Comparison of ENCODE assay signal across 16 cellular contexts in genomic region chr4:186569533-186570192, GRCh38. TPM values are rescaled to one million over a fixed set of nuclear protein-coding genes. Genes with fewer than 3 reads are reported as not detected.
DNase-seq lines count a peak whose midpoint lies in the region; ATAC-seq, FAIRE-seq and TF ChIP-seq lines count a peak whose summit lies in the region.
"Had no signal": no experiment of that assay in that cellular context is flagged by ENCODE, and none has a peak within 500 bp of the region (broad histone marks: within the 10 kb centered on the region; RNA-seq: fewer than 3 reads in every experiment).

No MANE protein-coding gene starts in this region.

- no peaks in the 10 kb centered on the region; the same call in 1 of the 2 replicates for H3K36me3 ChIP-seq in BJ (ENCODE audit: control insufficient read depth, insufficient read depth, low read length)
- no peaks in the 10 kb centered on the region for H3K36me3 ChIP-seq in astrocyte (ENCODE audit: insufficient read depth, low read length)
- no peaks in the 10 kb centered on the region for H3K36me3 ChIP-seq in hepatocyte (replicated peaks; ENCODE audit: insufficient read depth, low read depth)
- H3K36me3 ChIP-seq in rectal smooth muscle tissue (ENCODE audit: control insufficient read depth, insufficient read depth, low read length) = no peaks in the 10 kb centered on the region
- H3K36me3 ChIP-seq: prostate gland had no signal

- no peaks in the 10 kb centered on the region for H3K9me2 ChIP-seq in hepatocyte (replicated peaks; ENCODE audit: insufficient read depth)

- H3K27ac ChIP-seq in astrocyte (ENCODE audit: low read depth, low read length) (no peak overlapping the region), hepatocyte (no peak overlapping the region), rectal smooth muscle tissue (ENCODE audit: low read depth, low read length) (no peak overlapping the region)
- H3K27ac ChIP-seq: prostate gland had no signal

- H3K9me3 ChIP-seq in astrocyte (ENCODE audit: insufficient read depth, low read depth, low read length) (no peaks in the 10 kb centered on the region), hepatocyte (ENCODE audit: low read depth) (no peaks in the 10 kb centered on the region)
- H3K9me3 ChIP-seq: prostate gland had no signal

- H3K9ac ChIP-seq in astrocyte (ENCODE audit: low read length) (peak overlapping the region; percentile 38), rectal smooth muscle tissue (ENCODE audit: low read length) (no peak overlapping the region)

- TF ChIP-seq CTCF in BJ (IDR thresholded peaks at IDR 0.05; ENCODE audit: insufficient read depth, low read depth, low read length) (no peak), astrocyte (IDR thresholded peaks at IDR 0.05; ENCODE audit: insufficient read depth, low read depth, low read length) (no peak), hepatocyte (IDR thresholded peaks at IDR 0.05; ENCODE audit: poor library complexity) (no peak)

- 90% methylated on average over 10 of the region's 10 CpGs for whole genome bisulfite sequencing in hepatocyte (ENCODE audit: low lambda C conversion rate, missing lambda C conversion rate)

- H2AFZ ChIP-seq in astrocyte (ENCODE audit: low read depth, low read length) = no peak overlapping the region
- no peak overlapping the region for H2AFZ ChIP-seq in hepatocyte

- DNase-seq in BJ (ENCODE audit: low read depth) (no peak), astrocyte (ENCODE audit: low read depth) (no peak), hepatocyte (ENCODE audit: low spot score) (no peak)
- DNase-seq in activated naive CD4-positive, alpha-beta T cell treated with anti-CD3 and anti-CD28 coated beads, Interleukin-2, amount 50 U/mL, for 72 hours (ENCODE audit: low spot score in 2 of 2) = no peak
- no peak for DNase-seq in activated T-cell treated with anti-CD3 and anti-CD28 coated beads, Interleukin-2, amount 50 U/mL, for 24 hours
- DNase-seq: activated CD4-positive, alpha-beta T cell treated with anti-CD3 and anti-CD28 coated beads for 48 hours; midbrain; Right ventricle myocardium superior had no signal

- H3K79me2 ChIP-seq in astrocyte (ENCODE audit: insufficient read depth, low read length) (no peaks in the 10 kb centered on the region), hepatocyte (no peaks in the 10 kb centered on the region)

- CTCF ChIA-PET in BJ (lab: Yijun Ruan, JAX) = interaction anchor here (0.6 to 2.5 kb wide), 4 partner anchors 18 to 1223 kb away, joined by 3 to 8 read pairs (median 4); no protein-coding TSS in a partner anchor

- peaks cover 2% of the 10 kb centered on the region for H3K36me3 Mint-ChIP-seq in astrocyte (ENCODE audit: low read depth, unreplicated experiment)
- H3K36me3 Mint-ChIP-seq in activated naive CD4-positive, alpha-beta T cell treated with anti-CD3 and anti-CD28 coated beads, Interleukin-2, amount 50 U/mL, for 72 hours = no peaks in the 10 kb centered on the region
- H3K36me3 Mint-ChIP-seq in activated T-cell treated with anti-CD3 and anti-CD28 coated beads, Interleukin-2, amount 50 U/mL, for 24 hours (ENCODE audit: low read depth) = no peaks in the 10 kb centered on the region
- H3K36me3 Mint-ChIP-seq: stimulated activated memory B cell treated with anti-CD40 and anti-IgM and Interleukin-4, amounts not matched to agents 10 μg/mL and 1 μg/mL and 100 μg/mL, for 72 hours had no signal

- FAIRE-seq in astrocyte (lab: Jason Lieb, UNC) = no peak

- H3K9me3 Mint-ChIP-seq in astrocyte (ENCODE audit: unreplicated experiment) = no peaks in the 10 kb centered on the region
- H3K9me3 Mint-ChIP-seq in activated naive CD4-positive, alpha-beta T cell treated with anti-CD3 and anti-CD28 coated beads, Interleukin-2, amount 50 U/mL, for 72 hours = peaks cover 0 to 4% of the 10 kb centered on the region in 2 donors
- H3K9me3 Mint-ChIP-seq in activated T-cell treated with anti-CD3 and anti-CD28 coated beads, Interleukin-2, amount 50 U/mL, for 24 hours = no peaks in the 10 kb centered on the region
- H3K9me3 Mint-ChIP-seq: dendritic cell treated with granulocyte-macrophage colony-stimulating factor and Interleukin-4, amounts not matched to agents 40 ng/mL and 50 ng/mL, for 4 days; stimulated activated memory B cell treated with anti-CD40 and anti-IgM and Interleukin-4, amounts not matched to agents 10 μg/mL and 1 μg/mL and 100 μg/mL, for 72 hours; T-helper 2 cell treated with Interferon-gamma antibody and Interleukin-4, amounts not matched to agents 5 μg/mL and 100 μg/mL, for 36 hours had no signal

- no peaks in the 10 kb centered on the region for H3K27me3 Mint-ChIP-seq in astrocyte (ENCODE audit: low read depth, unreplicated experiment)
- H3K27me3 Mint-ChIP-seq in activated T-cell treated with anti-CD3 and anti-CD28 coated beads, Interleukin-2, amount 50 U/mL, for 24 hours = peaks cover 2% of the 10 kb centered on the region
- H3K27me3 Mint-ChIP-seq: dendritic cell treated with granulocyte-macrophage colony-stimulating factor and Interleukin-4, amounts not matched to agents 40 ng/mL and 50 ng/mL, for 4 days; stimulated activated memory B cell treated with anti-CD40 and anti-IgM and Interleukin-4, amounts not matched to agents 10 μg/mL and 1 μg/mL and 100 μg/mL, for 72 hours had no signal

- H3K4me2 ChIP-seq in astrocyte (ENCODE audit: low read length) = peak overlapping the region; percentile 67
- peak overlapping the region; percentile 64 for H3K4me2 ChIP-seq in hepatocyte

- POLR2A ChIA-PET in BJ (lab: Charles Lee) = interaction anchor here (0.6 kb wide), 1 partner anchor 19 kb away, joined by 3 read pairs; no protein-coding TSS in a partner anchor

- H3K27ac Mint-ChIP-seq in astrocyte (ENCODE audit: unreplicated experiment) = peak overlapping the region; percentile 19
- H3K27ac Mint-ChIP-seq in activated naive CD4-positive, alpha-beta T cell treated with anti-CD3 and anti-CD28 coated beads, Interleukin-2, amount 50 U/mL, for 72 hours = no peak overlapping the region
- no peak overlapping the region for H3K27ac Mint-ChIP-seq in activated T-cell treated with anti-CD3 and anti-CD28 coated beads, Interleukin-2, amount 50 U/mL, for 24 hours
- H3K27ac Mint-ChIP-seq: dendritic cell treated with granulocyte-macrophage colony-stimulating factor and Interleukin-4, amounts not matched to agents 40 ng/mL and 50 ng/mL, for 4 days; stimulated activated memory B cell treated with anti-CD40 and anti-IgM and Interleukin-4, amounts not matched to agents 10 μg/mL and 1 μg/mL and 100 μg/mL, for 72 hours; T-helper 2 cell treated with Interferon-gamma antibody and Interleukin-4, amounts not matched to agents 5 μg/mL and 100 μg/mL, for 36 hours had no signal

- H4K20me1 ChIP-seq in astrocyte (ENCODE audit: insufficient read depth, low read length) (no peaks in the 10 kb centered on the region), hepatocyte (ENCODE audit: insufficient read depth, poor library complexity, severe bottlenecking) (no peaks in the 10 kb centered on the region)

- no peak overlapping the region for H3K4me3 Mint-ChIP-seq in astrocyte (ENCODE audit: unreplicated experiment)
- no peak overlapping the region for H3K4me3 Mint-ChIP-seq in activated T-cell treated with anti-CD3 and anti-CD28 coated beads, Interleukin-2, amount 50 U/mL, for 24 hours
- H3K4me3 Mint-ChIP-seq: dendritic cell treated with granulocyte-macrophage colony-stimulating factor and Interleukin-4, amounts not matched to agents 40 ng/mL and 50 ng/mL, for 4 days; stimulated activated memory B cell treated with anti-CD40 and anti-IgM and Interleukin-4, amounts not matched to agents 10 μg/mL and 1 μg/mL and 100 μg/mL, for 72 hours; T-helper 2 cell treated with Interferon-gamma antibody and Interleukin-4, amounts not matched to agents 5 μg/mL and 100 μg/mL, for 36 hours had no signal

- H3K4me3 ChIP-seq in BJ (ENCODE audit: low read depth, low read length) (peak overlapping the region; percentile 19; the same call in 1 of the 2 replicates), astrocyte (ENCODE audit: insufficient read depth, low read depth, low read length) (no peak overlapping the region), hepatocyte (no peak overlapping the region), rectal smooth muscle tissue (ENCODE audit: low read length) (peak overlapping the region; percentile 16)
- H3K4me3 ChIP-seq: prostate gland had no signal

- H3K4me1 ChIP-seq in astrocyte (ENCODE audit: insufficient read depth, low read length) (no peaks in the 10 kb centered on the region), hepatocyte (ENCODE audit: insufficient read depth) (peaks cover 5% of the 10 kb centered on the region), rectal smooth muscle tissue (ENCODE audit: control insufficient read depth, insufficient read depth, low read length) (no peaks in the 10 kb centered on the region)
- H3K4me1 ChIP-seq: prostate gland had no signal

- ATAC-seq in activated naive CD4-positive, alpha-beta T cell treated with anti-CD3 and anti-CD28 coated beads, Interleukin-2, amount 50 U/mL, for 72 hours = no peak
- ATAC-seq in HG03097 (IDR thresholded peaks at IDR 0.05; ENCODE audit: low FRiP score, unreplicated experiment) (no peak), HG02970 (IDR thresholded peaks at IDR 0.05; ENCODE audit: low FRiP score, unreplicated experiment) (no peak)
- ATAC-seq: stimulated activated memory B cell treated with anti-CD40 and anti-IgM and Interleukin-4, amounts not matched to agents 10 μg/mL and 1 μg/mL and 100 μg/mL, for 72 hours had no signal

- H3K27me3 ChIP-seq in BJ (ENCODE audit: control insufficient read depth, insufficient read depth, low read length) (no peaks in the 10 kb centered on the region), astrocyte (ENCODE audit: insufficient read depth, low read length) (no peaks in the 10 kb centered on the region), hepatocyte (no peaks in the 10 kb centered on the region), rectal smooth muscle tissue (ENCODE audit: control insufficient read depth, insufficient read depth, low read length) (no peaks in the 10 kb centered on the region)

- H3K4me1 Mint-ChIP-seq in astrocyte (ENCODE audit: low read depth, unreplicated experiment) = peaks cover 6% of the 10 kb centered on the region
- H3K4me1 Mint-ChIP-seq in activated T-cell treated with anti-CD3 and anti-CD28 coated beads, Interleukin-2, amount 50 U/mL, for 24 hours (ENCODE audit: low read depth) = no peaks in the 10 kb centered on the region
- H3K4me1 Mint-ChIP-seq: stimulated activated memory B cell treated with anti-CD40 and anti-IgM and Interleukin-4, amounts not matched to agents 10 μg/mL and 1 μg/mL and 100 μg/mL, for 72 hours had no signal

RNA-seq across cellular contexts. Expression of gene MTNR1A, which starts 14.3 kb away (rescaled TPM):
- polyA plus RNA-seq in BJ (2011; rRNA removed) (0.06 TPM in 1 of 2 replicates, not detected in the other), hepatocyte (0.16 TPM in 1 of 2 replicates, not detected in the other)
- 0.57 TPM in 1 of 2 replicates, not detected in the other for polyA minus RNA-seq in BJ (2011; rRNA and poly(A)+ RNA removed)
- total RNA-seq in astrocyte (0.22 and 0.34 TPM in 2 replicates), hepatocyte (not detected in 2 replicates)
- not detected for total RNA-seq in activated naive CD4-positive, alpha-beta T cell treated with anti-CD3 and anti-CD28 coated beads, Interleukin-2, amount 50 U/mL, for 72 hours
- total RNA-seq: HT1080, Right ventricle myocardium superior had no signal

Comparison
In these comparisons a context has a peak if more than half of its experiments do, and no peak if none do; other contexts are left out.
1. H3K4me3 ChIP-seq: peak in BJ (single experiment) and rectal smooth muscle tissue (single experiment); none in astrocyte (single experiment) and hepatocyte (single experiment).